ENCODE assay signal across 21 cellular contexts in genomic region chr9:1129382-1129781, GRCh38.
A peak's percentile ranks its signal among the peaks of the same experiment; 100 is the strongest.
DNase-seq lines count a peak whose midpoint lies in the region; ATAC-seq and TF ChIP-seq lines count a peak whose summit lies in the region.
"Had no signal": no experiment of that assay in that cellular context is flagged by ENCODE, and none has a peak within 500 bp of the region (broad histone marks: within the 10 kb centered on the region; RNA-seq: fewer than 3 reads in every experiment).

No MANE protein-coding gene starts in this region.

- H3K9me3 Mint-ChIP-seq in GM23338 (peaks cover 11% of the 10 kb centered on the region; the same call in 2 of the 3 replicates), nephron progenitor cell (peaks cover 26% of the 10 kb centered on the region)

- no peaks in the 10 kb centered on the region for H3K79me2 ChIP-seq in GM23338 (replicated peaks; ENCODE audit: insufficient read depth)

- H3K27me3 Mint-ChIP-seq in GM23338 (ENCODE audit: insufficient read depth, low read depth, poor library complexity) (peaks cover 10% of the 10 kb centered on the region), nephron progenitor cell (ENCODE audit: low read depth, poor library complexity) (no peaks in the 10 kb centered on the region)

- H3K4me3 ChIP-seq in GM23338: 0 out of 2 replicates have a peak overlapping the region, but pooled peaks have one; percentile 8
- 0 out of 2 replicates have a peak overlapping the region, but pooled peaks have one; percentile 5 for H3K4me3 ChIP-seq in HUES64 (ENCODE audit: low read length)
- H3K4me3 ChIP-seq: BLaER1, GM12878, GM23248, K562 had no signal

- no peak overlapping the region for H3K9ac ChIP-seq in HUES64 (ENCODE audit: low read depth, low read length)
- H3K9ac ChIP-seq: BLaER1, GM23248 had no signal

- H3K36me3 ChIP-seq in GM23338 (ENCODE audit: insufficient read depth) (no peaks in the 10 kb centered on the region), HUES64 (ENCODE audit: insufficient read depth, low read length) (no peaks in the 10 kb centered on the region)
- H3K36me3 ChIP-seq: BLaER1 had no signal

- H3K4me3 Mint-ChIP-seq in GM23338: peak overlapping the region; percentile 23; the same call in 2 of the 3 replicates
- H3K4me3 Mint-ChIP-seq in nephron progenitor cell: no peak overlapping the region
- H3K4me3 Mint-ChIP-seq: CD14-positive monocyte; CD4-positive, alpha-beta memory T cell; HFFc6 had no signal

- no peaks in the 10 kb centered on the region for H4K20me1 ChIP-seq in GM23338 (replicated peaks; ENCODE audit: insufficient read depth)
- H4K20me1 ChIP-seq: BLaER1 had no signal

- no peaks in the 10 kb centered on the region for H3F3A ChIP-seq in GM23338 (replicated peaks; ENCODE audit: low read depth)

- WGBS in HUES64: 11% methylated on average over 4 of the region's 4 CpGs

- H3K4me1 Mint-ChIP-seq in GM23338 (peaks cover 23% of the 10 kb centered on the region; the same call in 2 of the 3 replicates), nephron progenitor cell (no peaks in the 10 kb centered on the region)
- H3K4me1 Mint-ChIP-seq: CD14-positive monocyte; CD4-positive, alpha-beta memory T cell had no signal

- H3K4me1 ChIP-seq in GM23338 (ENCODE audit: insufficient read depth) (peaks cover 20% of the 10 kb centered on the region), HUES64 (ENCODE audit: insufficient read depth, low read length) (peaks cover 8% of the 10 kb centered on the region; the same call in 1 of the 2 replicates)

- DNase-seq in GM23338 (ENCODE audit: low spot score) (peak; percentile 44), iPS DF 4.7 (ENCODE audit: extremely low read depth, low spot score) (peak; percentile 14), iPS-NIHi11 (ENCODE audit: low spot score) (peak; percentile 12), DMS153 treated with DMSO at 0.1 percent for 48 hours (lab: John Stamatoyannopoulos, UW; ENCODE audit: unreplicated experiment) (no peak), NCI-H1417 treated with DMSO at 0.1 percent for 48 hours (lab: John Stamatoyannopoulos, UW) (no peak), nephron progenitor cell (no peak)
- no peak for DNase-seq in stimulated activated naive CD8-positive, alpha-beta T cell treated with anti-CD3 and anti-CD28 coated beads, Interleukin-15, Interleukin-2, amounts not matched to agents 100 U/mL and 50 U/mL, for 24 hours
- DNase-seq: CD4-positive, alpha-beta memory T cell; DMS153; DND-41; EL; GM23248; HFFc6; IMR-90 had no signal

- TF ChIP-seq CTCF in GM23338 (conservative IDR thresholded peaks at IDR 0.05; ENCODE audit: low read depth in 2 of 2) (no peak), nephron progenitor cell (IDR thresholded peaks at IDR 0.05) (no peak)

- ATAC-seq in GM23338: peak; percentile 93
- ATAC-seq in stimulated activated naive CD8-positive, alpha-beta T cell treated with anti-CD3 and anti-CD28 coated beads, Interleukin-15, Interleukin-2, amounts not matched to agents 100 U/mL and 50 U/mL, for 24 hours: no peak
- ATAC-seq: GM12878, HCT116, K562 had no signal

- H3K27ac ChIP-seq in GM23338 (ENCODE audit: low read depth) (no peak overlapping the region), HUES64 (ENCODE audit: low read depth, low read length) (no peak overlapping the region)
- H3K27ac ChIP-seq: 22Rv1, BLaER1, GM23248 had no signal

- no peaks in the 10 kb centered on the region for H3K9me2 ChIP-seq in GM23338 (ENCODE audit: insufficient read depth)

- H3K9me3 ChIP-seq in HUES64 (ENCODE audit: insufficient read depth, low read depth, low read length): no peaks in the 10 kb centered on the region
- H3K9me3 ChIP-seq: BLaER1 had no signal

- H3K36me3 Mint-ChIP-seq in GM23338 (ENCODE audit: low read depth) (peaks cover 3% of the 10 kb centered on the region; the same call in 1 of the 3 replicates), nephron progenitor cell (ENCODE audit: low read depth) (no peaks in the 10 kb centered on the region)
- H3K36me3 Mint-ChIP-seq: CD14-positive monocyte; CD4-positive, alpha-beta memory T cell had no signal

- H3K4me2 ChIP-seq in GM23338: peak overlapping the region; percentile 49; the same call in 1 of the 2 replicates

- no peak overlapping the region for H2AFZ ChIP-seq in GM23338
- H2AFZ ChIP-seq: GM23248 had no signal

- 0 out of 2 replicates have a peak, but pooled peaks cover 4% of the 10 kb centered on the region for H3K27me3 ChIP-seq in GM23338 (ENCODE audit: insufficient read depth)
- H3K27me3 ChIP-seq in HUES64 (ENCODE audit: insufficient read depth, low read length): 0 out of 2 replicates have a peak, but pooled peaks cover 4% of the 10 kb centered on the region
- H3K27me3 ChIP-seq: BLaER1 had no signal

- H3K27ac Mint-ChIP-seq in GM23338 (no peak overlapping the region), nephron progenitor cell (no peak overlapping the region)
- H3K27ac Mint-ChIP-seq: CD14-positive monocyte; CD4-positive, alpha-beta memory T cell; HFFc6 had no signal

TF ChIP-seq in GM23338, 12 proteins besides CTCF, POLR2A, EP300 and RAD21 (continues in another document):
- TF ChIP-seq POLR2AphosphoS5 (IDR thresholded peaks at IDR 0.05; ENCODE audit: low read depth): no peak
- TF ChIP-seq ETS1 (IDR thresholded peaks at IDR 0.05): no peak
- no peak for TF ChIP-seq ZNF114 (CRISPR knock-in tag; IDR thresholded peaks at IDR 0.05)
- no peak for TF ChIP-seq REST (IDR thresholded peaks at IDR 0.05; ENCODE audit: unreplicated experiment)
- TF ChIP-seq NANOG (IDR thresholded peaks at IDR 0.05; ENCODE audit: borderline replicate concordance): no peak
- TF ChIP-seq CREB1 (CRISPR knock-in tag; IDR thresholded peaks at IDR 0.05; ENCODE audit: low read depth): no peak
- no peak for TF ChIP-seq STAT1 (IDR thresholded peaks at IDR 0.05; ENCODE audit: unreplicated experiment)
- TF ChIP-seq ZNF331 (CRISPR knock-in tag; IDR thresholded peaks at IDR 0.05; ENCODE audit: low read depth): no peak
- TF ChIP-seq JUNB (IDR thresholded peaks at IDR 0.05; ENCODE audit: unreplicated experiment): no peak
- TF ChIP-seq EZH2phosphoT487 (IDR thresholded peaks at IDR 0.05; ENCODE audit: unreplicated experiment): no peak

Comparison
In these comparisons a context has a peak if more than half of its experiments do, and no peak if none do; other contexts are left out.
1. DNase-seq: peak in GM23338 (single experiment), iPS DF 4.7 (single experiment) and iPS-NIHi11 (single experiment); none in DMS153 treated with DMSO at 0.1 percent for 48 hours (single experiment), NCI-H1417 treated with DMSO at 0.1 percent for 48 hours (single experiment), nephron progenitor cell (single experiment) and stimulated activated naive CD8-positive, alpha-beta T cell treated with anti-CD3 and anti-CD28 coated beads, Interleukin-15, Interleukin-2, amounts not matched to agents 100 U/mL and 50 U/mL, for 24 hours (single experiment).